ENCODE assay signal across 12 cellular contexts in the genomic region with DNA sequence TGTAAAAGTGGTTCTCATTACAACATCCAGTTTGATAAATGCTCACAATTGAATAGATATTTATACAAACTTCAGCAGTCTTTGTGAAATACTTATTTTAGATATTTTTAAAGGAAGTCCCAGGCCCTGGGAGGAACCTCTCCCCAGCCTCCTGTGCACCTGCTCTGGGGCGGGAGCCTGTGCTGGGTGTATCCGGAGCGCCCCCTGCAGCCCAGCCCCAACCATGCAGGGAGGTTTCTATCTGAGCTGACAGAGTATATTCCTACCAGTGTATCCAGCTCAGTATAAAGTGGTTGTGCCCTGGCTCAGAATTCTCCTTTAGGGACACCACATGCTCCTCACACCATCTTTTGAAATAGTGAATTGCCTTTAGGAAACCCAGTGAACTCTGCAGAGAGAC.
A peak's percentile ranks its signal among the peaks of the same experiment; 100 is the strongest.
DNase-seq lines count a peak whose midpoint lies in the region; ATAC-seq, FAIRE-seq and TF ChIP-seq lines count a peak whose summit lies in the region.
"Had no signal": no experiment of that assay in that cellular context is flagged by ENCODE, and none has a peak within 500 bp of the region (broad histone marks: within the 10 kb centered on the region; RNA-seq: fewer than 3 reads in every experiment).

No MANE protein-coding gene starts in this region.

- TF ChIP-seq POLR2A in GM12891 (IDR thresholded peaks at IDR 0.05; ENCODE audit: low read depth, low read length): no peak

- peak; percentile 47 for ATAC-seq in mucosa of descending colon
- no peak for ATAC-seq in GM19395 (IDR thresholded peaks at IDR 0.05; ENCODE audit: unreplicated experiment)
- ATAC-seq in HG02610 (IDR thresholded peaks at IDR 0.05; ENCODE audit: unreplicated experiment): no peak

- no peak overlapping the region for H3K27ac ChIP-seq in KMS-11
- H3K27ac ChIP-seq: coronary artery, ovary had no signal

- no peaks in the 10 kb centered on the region for H4K20me1 ChIP-seq in KMS-11 (ENCODE audit: insufficient read depth)

- peak; percentile 60 for TF ChIP-seq CTCF in KMS-11 (conservative IDR thresholded peaks at IDR 0.05; ENCODE audit: low read depth, low read length)
- TF ChIP-seq CTCF in mucosa of descending colon (IDR thresholded peaks at IDR 0.05): no peak

- H3K4me1 ChIP-seq in KMS-11 (ENCODE audit: low read depth, poor library complexity, severe bottlenecking) (peaks cover 7% of the 10 kb centered on the region), mucosa of descending colon (ENCODE audit: low read depth) (no peaks in the 10 kb centered on the region)

- no peaks in the 10 kb centered on the region for H3K27me3 ChIP-seq in KMS-11 (ENCODE audit: insufficient read depth, low read depth)
- H3K27me3 ChIP-seq: ovary had no signal

- FAIRE-seq in GM12891 (lab: Jason Lieb, UNC): no peak

- no peaks in the 10 kb centered on the region for H3K36me3 ChIP-seq in KMS-11 (ENCODE audit: insufficient read depth)
- no peaks in the 10 kb centered on the region for H3K36me3 ChIP-seq in mucosa of descending colon (ENCODE audit: low read depth)
- H3K36me3 ChIP-seq: ovary had no signal

- H3K9ac ChIP-seq in KMS-11: no peak overlapping the region

- peak; percentile 12 for DNase-seq in CD1c-positive myeloid dendritic cell (ENCODE audit: extremely low spot score)
- peak; percentile 39 to 54 for DNase-seq in activated CD4-positive, alpha-beta T cell treated with anti-CD3 and anti-CD28 coated beads, Interleukin-2, amount 50 U/mL, for 48 hours
- DNase-seq in mucosa of descending colon: peak in 1 of 3 donors; percentile 14
- no peak for DNase-seq in GM12891 (ENCODE audit: insufficient read length, low spot score)
- DNase-seq in KG1 (lab: John Stamatoyannopoulos, UW): no peak
- DNase-seq: foreskin melanocyte, Kasumi-1, ovary had no signal

- H3K4me3 ChIP-seq in KMS-11 (IDR thresholded peaks at IDR 0.05; ENCODE audit: insufficient read depth, low read depth, low read length): no peak overlapping the region
- no peak overlapping the region for H3K4me3 ChIP-seq in mucosa of descending colon
- H3K4me3 ChIP-seq: coronary artery, ovary had no signal

- no peaks in the 10 kb centered on the region for H3K9me3 ChIP-seq in mucosa of descending colon
- H3K9me3 ChIP-seq: ovary had no signal

- H3K79me2 ChIP-seq in KMS-11 (ENCODE audit: insufficient read depth, low read depth): no peaks in the 10 kb centered on the region

- no peak overlapping the region for H2AFZ ChIP-seq in KMS-11 (ENCODE audit: low read depth)

- intact Hi-C loops in mucosa of descending colon (cut with DNase I, micrococcal nuclease): no loop called here

- no peak overlapping the region for H3K4me2 ChIP-seq in KMS-11

TF ChIP-seq in GM12891, 5 proteins besides CTCF, POLR2A, EP300 and RAD21:
- TF ChIP-seq POLR2AphosphoS5 (IDR thresholded peaks at IDR 0.05; ENCODE audit: low read depth, low read length) (no peak), PAX5 (IDR thresholded peaks at IDR 0.05; ENCODE audit: insufficient read depth, low read length, severe bottlenecking) (no peak), POU2F2 (IDR thresholded peaks at IDR 0.05; ENCODE audit: low read depth, low read length) (no peak), TAF1 (IDR thresholded peaks at IDR 0.05; ENCODE audit: low read depth, low read length) (no peak), SPI1 (IDR thresholded peaks at IDR 0.05; ENCODE audit: low read depth, low read length) (no peak)

Comparison
In these comparisons a context has a peak if more than half of its experiments do, and no peak if none do; other contexts are left out.
1. DNase-seq: peak in CD1c-positive myeloid dendritic cell (single experiment) and activated CD4-positive, alpha-beta T cell treated with anti-CD3 and anti-CD28 coated beads, Interleukin-2, amount 50 U/mL, for 48 hours (2 of 2); none in GM12891 (single experiment) and KG1 (single experiment).